In the genomic region with DNA sequence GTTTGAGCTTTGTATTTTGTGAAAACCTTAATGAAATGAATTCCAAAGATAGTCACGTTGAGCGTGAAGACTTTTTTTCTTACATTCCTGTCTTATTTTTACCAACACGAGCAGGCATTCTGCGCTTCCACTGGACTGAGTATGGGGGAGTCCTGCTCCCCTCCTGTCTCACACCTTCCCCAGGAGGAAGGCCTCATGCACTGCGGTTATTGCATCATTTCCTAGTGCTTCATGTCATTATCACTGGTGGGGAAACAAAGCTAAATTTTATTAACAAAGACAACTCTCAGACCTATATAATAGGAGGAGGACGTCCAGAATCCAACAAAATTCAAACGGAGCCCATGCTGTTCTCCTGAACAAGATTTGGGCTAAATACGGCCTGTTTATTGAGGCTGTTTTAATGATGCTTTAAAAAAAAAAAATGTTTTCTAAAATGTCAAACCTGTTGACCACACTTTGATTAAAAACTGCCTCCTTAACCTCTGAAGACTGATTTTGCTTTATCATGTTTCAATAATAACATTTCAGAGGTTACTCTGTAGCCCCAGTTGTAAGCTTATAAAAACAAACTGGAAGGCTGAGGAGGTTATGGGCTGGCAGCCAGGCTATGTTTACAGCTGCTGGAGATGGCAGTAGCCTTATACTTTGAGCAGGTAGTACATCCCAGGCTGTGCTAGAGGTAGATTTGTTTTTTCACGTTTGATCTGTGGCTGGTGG, we compare ENCODE assay signal across 1 cellular context.
TF ChIP-seq lines count a peak whose summit lies in the region.

No MANE protein-coding gene starts in this region.

TF ChIP-seq in HEK293, 187 proteins besides CTCF, POLR2A, EP300 and RAD21 (continued from another document and continues in another):
- 0 out of 2 replicates have a peak, but pooled peaks have one; percentile 18 for TF ChIP-seq ZBTB21 (tag by site-specific recombination; IDR thresholded peaks at IDR 0.05)
- TF ChIP-seq ZNF133 (tag by site-specific recombination; IDR thresholded peaks at IDR 0.05): 0 out of 2 replicates have a peak, but pooled peaks have one; percentile 20
- peak; percentile 81 for TF ChIP-seq ZXDB (tag by site-specific recombination; IDR thresholded peaks at IDR 0.05)
- TF ChIP-seq FEZF1 (tag by site-specific recombination; IDR thresholded peaks at IDR 0.05): peak; percentile 87
- TF ChIP-seq, protein P1, sequence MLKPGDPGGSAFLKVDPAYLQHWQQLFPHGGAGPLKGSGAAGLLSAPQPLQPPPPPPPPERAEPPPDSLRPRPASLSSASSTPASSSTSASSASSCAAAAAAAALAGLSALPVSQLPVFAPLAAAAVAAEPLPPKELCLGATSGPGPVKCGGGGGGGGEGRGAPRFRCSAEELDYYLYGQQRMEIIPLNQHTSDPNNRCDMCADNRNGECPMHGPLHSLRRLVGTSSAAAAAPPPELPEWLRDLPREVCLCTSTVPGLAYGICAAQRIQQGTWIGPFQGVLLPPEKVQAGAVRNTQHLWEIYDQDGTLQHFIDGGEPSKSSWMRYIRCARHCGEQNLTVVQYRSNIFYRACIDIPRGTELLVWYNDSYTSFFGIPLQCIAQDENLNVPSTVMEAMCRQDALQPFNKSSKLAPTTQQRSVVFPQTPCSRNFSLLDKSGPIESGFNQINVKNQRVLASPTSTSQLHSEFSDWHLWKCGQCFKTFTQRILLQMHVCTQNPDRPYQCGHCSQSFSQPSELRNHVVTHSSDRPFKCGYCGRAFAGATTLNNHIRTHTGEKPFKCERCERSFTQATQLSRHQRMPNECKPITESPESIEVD (tag by site-specific recombination; IDR thresholded peaks at IDR 0.05): peak; percentile 91
- 0 out of 2 replicates have a peak, but pooled peaks have one; percentile 12 for TF ChIP-seq INSM2 (tag by site-specific recombination; IDR thresholded peaks at IDR 0.05)
- TF ChIP-seq WT1 (tag by site-specific recombination; IDR thresholded peaks at IDR 0.05): peak; percentile 86
- TF ChIP-seq ZNF621 (tag by site-specific recombination; IDR thresholded peaks at IDR 0.05): no peak
- TF ChIP-seq ZNF10 (tag by site-specific recombination; IDR thresholded peaks at IDR 0.05): no peak
- peak; percentile 78 for TF ChIP-seq SCRT2 (tag by site-specific recombination; IDR thresholded peaks at IDR 0.05)
- TF ChIP-seq ZBTB17 (tag by site-specific recombination; IDR thresholded peaks at IDR 0.05): 0 out of 2 replicates have a peak, but pooled peaks have one; percentile 19
- no peak for TF ChIP-seq KLF16 (tag by site-specific recombination; IDR thresholded peaks at IDR 0.05)
- TF ChIP-seq ZBTB48 (tag by site-specific recombination; IDR thresholded peaks at IDR 0.05): no peak
- TF ChIP-seq ZNF701 (tag by site-specific recombination; IDR thresholded peaks at IDR 0.05): no peak
- TF ChIP-seq ZBTB44 (tag by site-specific recombination; IDR thresholded peaks at IDR 0.05): peak; percentile 9; the same call in 1 of the 2 replicates
- peak; percentile 24; the same call in 1 of the 2 replicates for TF ChIP-seq ZNF518A (tag by site-specific recombination; conservative IDR thresholded peaks at IDR 0.05; ENCODE audit: low read depth)
- TF ChIP-seq, protein P2, sequence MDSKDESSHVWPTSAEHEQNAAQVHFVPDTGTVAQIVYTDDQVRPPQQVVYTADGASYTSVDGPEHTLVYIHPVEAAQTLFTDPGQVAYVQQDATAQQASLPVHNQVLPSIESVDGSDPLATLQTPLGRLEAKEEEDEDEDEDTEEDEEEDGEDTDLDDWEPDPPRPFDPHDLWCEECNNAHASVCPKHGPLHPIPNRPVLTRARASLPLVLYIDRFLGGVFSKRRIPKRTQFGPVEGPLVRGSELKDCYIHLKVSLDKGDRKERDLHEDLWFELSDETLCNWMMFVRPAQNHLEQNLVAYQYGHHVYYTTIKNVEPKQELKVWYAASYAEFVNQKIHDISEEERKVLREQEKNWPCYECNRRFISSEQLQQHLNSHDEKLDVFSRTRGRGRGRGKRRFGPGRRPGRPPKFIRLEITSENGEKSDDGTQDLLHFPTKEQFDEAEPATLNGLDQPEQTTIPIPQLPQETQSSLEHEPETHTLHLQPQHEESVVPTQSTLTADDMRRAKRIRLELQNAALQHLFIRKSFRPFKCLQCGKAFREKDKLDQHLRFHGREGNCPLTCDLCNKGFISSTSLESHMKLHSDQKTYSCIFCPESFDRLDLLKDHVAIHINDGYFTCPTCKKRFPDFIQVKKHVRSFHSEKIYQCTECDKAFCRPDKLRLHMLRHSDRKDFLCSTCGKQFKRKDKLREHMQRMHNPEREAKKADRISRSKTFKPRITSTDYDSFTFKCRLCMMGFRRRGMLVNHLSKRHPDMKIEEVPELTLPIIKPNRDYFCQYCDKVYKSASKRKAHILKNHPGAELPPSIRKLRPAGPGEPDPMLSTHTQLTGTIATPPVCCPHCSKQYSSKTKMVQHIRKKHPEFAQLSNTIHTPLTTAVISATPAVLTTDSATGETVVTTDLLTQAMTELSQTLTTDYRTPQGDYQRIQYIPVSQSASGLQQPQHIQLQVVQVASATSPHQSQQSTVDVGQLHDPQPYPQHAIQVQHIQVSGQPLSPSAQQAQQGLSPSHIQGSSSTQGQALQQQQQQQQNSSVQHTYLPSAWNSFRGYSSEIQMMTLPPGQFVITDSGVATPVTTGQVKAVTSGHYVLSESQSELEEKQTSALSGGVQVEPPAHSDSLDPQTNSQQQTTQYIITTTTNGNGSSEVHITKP (tag by site-specific recombination; IDR thresholded peaks at IDR 0.05): peak; percentile 75
- no peak for TF ChIP-seq ZNF777 (tag by site-specific recombination; IDR thresholded peaks at IDR 0.05; ENCODE audit: borderline replicate concordance)
- TF ChIP-seq ZSCAN30 (tag by site-specific recombination; IDR thresholded peaks at IDR 0.05): peak; percentile 35; the same call in 1 of the 2 replicates
- no peak for TF ChIP-seq KLF8 (tag by site-specific recombination; IDR thresholded peaks at IDR 0.05)
- TF ChIP-seq ZNF639 (tag by site-specific recombination; IDR thresholded peaks at IDR 0.05): no peak
- peak; percentile 95 for TF ChIP-seq ZNF843 (tag by site-specific recombination; IDR thresholded peaks at IDR 0.05)
- TF ChIP-seq, protein P3, sequence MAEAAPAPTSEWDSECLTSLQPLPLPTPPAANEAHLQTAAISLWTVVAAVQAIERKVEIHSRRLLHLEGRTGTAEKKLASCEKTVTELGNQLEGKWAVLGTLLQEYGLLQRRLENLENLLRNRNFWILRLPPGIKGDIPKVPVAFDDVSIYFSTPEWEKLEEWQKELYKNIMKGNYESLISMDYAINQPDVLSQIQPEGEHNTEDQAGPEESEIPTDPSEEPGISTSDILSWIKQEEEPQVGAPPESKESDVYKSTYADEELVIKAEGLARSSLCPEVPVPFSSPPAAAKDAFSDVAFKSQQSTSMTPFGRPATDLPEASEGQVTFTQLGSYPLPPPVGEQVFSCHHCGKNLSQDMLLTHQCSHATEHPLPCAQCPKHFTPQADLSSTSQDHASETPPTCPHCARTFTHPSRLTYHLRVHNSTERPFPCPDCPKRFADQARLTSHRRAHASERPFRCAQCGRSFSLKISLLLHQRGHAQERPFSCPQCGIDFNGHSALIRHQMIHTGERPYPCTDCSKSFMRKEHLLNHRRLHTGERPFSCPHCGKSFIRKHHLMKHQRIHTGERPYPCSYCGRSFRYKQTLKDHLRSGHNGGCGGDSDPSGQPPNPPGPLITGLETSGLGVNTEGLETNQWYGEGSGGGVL (tag by site-specific recombination; IDR thresholded peaks at IDR 0.05): no peak
- no peak for TF ChIP-seq ZNF354C (tag by site-specific recombination; IDR thresholded peaks at IDR 0.05; ENCODE audit: borderline replicate concordance, low read depth)
- TF ChIP-seq, protein P4, sequence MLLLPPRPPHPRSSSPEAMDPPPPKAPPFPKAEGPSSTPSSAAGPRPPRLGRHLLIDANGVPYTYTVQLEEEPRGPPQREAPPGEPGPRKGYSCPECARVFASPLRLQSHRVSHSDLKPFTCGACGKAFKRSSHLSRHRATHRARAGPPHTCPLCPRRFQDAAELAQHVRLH (tag by site-specific recombination; IDR thresholded peaks at IDR 0.05): 0 out of 2 replicates have a peak, but pooled peaks have one; percentile 30
- peak; percentile 37 for TF ChIP-seq ZNF335 (tag by site-specific recombination; conservative IDR thresholded peaks at IDR 0.05)
- 0 out of 2 replicates have a peak, but pooled peaks have one; percentile 24 for TF ChIP-seq GFI1B (tag by site-specific recombination; IDR thresholded peaks at IDR 0.05)
- peak; percentile 62; the same call in 1 of the 2 replicates for TF ChIP-seq ZNF366 (tag by site-specific recombination; conservative IDR thresholded peaks at IDR 0.05)
- 0 out of 2 replicates have a peak, but pooled peaks have one; percentile 54 for TF ChIP-seq ZNF24 (tag by site-specific recombination; IDR thresholded peaks at IDR 0.05)
- no peak for TF ChIP-seq ZNF658 (tag by site-specific recombination; IDR thresholded peaks at IDR 0.05)
- no peak for TF ChIP-seq ZFP37 (tag by site-specific recombination; IDR thresholded peaks at IDR 0.05)
- TF ChIP-seq PRDM4 (tag by site-specific recombination; IDR thresholded peaks at IDR 0.05): peak; percentile 81
- TF ChIP-seq MZF1 (tag by site-specific recombination; IDR thresholded peaks at IDR 0.05; ENCODE audit: borderline replicate concordance): no peak
